6 cellular contexts compared by ENCODE assay signal in genomic region chr3:70186221-70186620, GRCh38.
"Had no signal": no experiment of that assay in that cellular context is flagged by ENCODE, and none has a peak within 500 bp of the region (broad histone marks: within the 10 kb centered on the region; RNA-seq: fewer than 3 reads in every experiment).

No MANE protein-coding gene starts in this region.

- H3K27ac ChIP-seq: HL-60 had no signal

- DNase-seq: IMR-90, KBM-7, KG1 had no signal

- H3K4me3 ChIP-seq: K562 had no signal

- ATAC-seq: HepG2, K562 had no signal
